Comparison of ENCODE assay signal across 1 cellular context in the genomic region with DNA sequence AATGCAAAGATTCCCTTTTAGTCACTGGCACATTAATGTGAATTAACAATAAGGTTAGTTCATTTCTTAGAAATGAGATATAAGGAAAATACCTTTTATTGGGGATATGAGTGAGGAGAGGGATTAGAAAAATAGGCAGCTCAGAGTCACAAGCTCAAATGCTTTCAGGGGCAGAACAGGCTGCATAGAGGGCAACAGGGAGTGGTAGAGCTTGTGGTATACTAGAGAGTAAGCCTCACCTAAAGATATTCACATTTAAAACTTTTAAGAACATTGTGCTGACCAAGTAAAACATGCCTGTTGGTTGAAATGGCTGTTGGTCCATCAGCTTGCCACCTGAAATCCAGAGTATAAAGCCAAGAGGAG.
TF ChIP-seq lines count a peak whose summit lies in the region.

No MANE protein-coding gene starts in this region.

TF ChIP-seq in IMR-90, 13 proteins besides CTCF, POLR2A, EP300 and RAD21:
- TF ChIP-seq BHLHE40 (IDR thresholded peaks at IDR 0.05; ENCODE audit: low read depth, low read length) = no peak
- TF ChIP-seq, protein P1, sequence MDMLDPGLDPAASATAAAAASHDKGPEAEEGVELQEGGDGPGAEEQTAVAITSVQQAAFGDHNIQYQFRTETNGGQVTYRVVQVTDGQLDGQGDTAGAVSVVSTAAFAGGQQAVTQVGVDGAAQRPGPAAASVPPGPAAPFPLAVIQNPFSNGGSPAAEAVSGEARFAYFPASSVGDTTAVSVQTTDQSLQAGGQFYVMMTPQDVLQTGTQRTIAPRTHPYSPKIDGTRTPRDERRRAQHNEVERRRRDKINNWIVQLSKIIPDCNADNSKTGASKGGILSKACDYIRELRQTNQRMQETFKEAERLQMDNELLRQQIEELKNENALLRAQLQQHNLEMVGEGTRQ (IDR thresholded peaks at IDR 0.05; ENCODE audit: low read depth, low read length) = no peak
- TF ChIP-seq RCOR1 (IDR thresholded peaks at IDR 0.05; ENCODE audit: insufficient replicate concordance, low read length) = no peak
- no peak for TF ChIP-seq NFE2L2 (IDR thresholded peaks at IDR 0.05; ENCODE audit: low read depth, low read length)
- no peak for TF ChIP-seq CEBPB (IDR thresholded peaks at IDR 0.05; ENCODE audit: low read depth, low read length)
- no peak for TF ChIP-seq MAZ (IDR thresholded peaks at IDR 0.05; ENCODE audit: borderline replicate concordance, low read depth, low read length)
- TF ChIP-seq MAFK (IDR thresholded peaks at IDR 0.05; ENCODE audit: low read depth, low read length) = no peak
- no peak for TF ChIP-seq RFX5 (IDR thresholded peaks at IDR 0.05; ENCODE audit: low read depth, low read length)
- TF ChIP-seq CHD1 (IDR thresholded peaks at IDR 0.05; ENCODE audit: low read depth, low read length) = no peak
- no peak for TF ChIP-seq FOS (IDR thresholded peaks at IDR 0.05; ENCODE audit: low read depth, low read length)
- TF ChIP-seq MXI1 (IDR thresholded peaks at IDR 0.05; ENCODE audit: borderline replicate concordance, low read depth, low read length) = no peak
- no peak for TF ChIP-seq SMC3 (IDR thresholded peaks at IDR 0.05; ENCODE audit: low read depth, low read length)
- TF ChIP-seq ELK1 (IDR thresholded peaks at IDR 0.05; ENCODE audit: borderline replicate concordance, low read depth, low read length) = no peak
